In the genomic region with DNA sequence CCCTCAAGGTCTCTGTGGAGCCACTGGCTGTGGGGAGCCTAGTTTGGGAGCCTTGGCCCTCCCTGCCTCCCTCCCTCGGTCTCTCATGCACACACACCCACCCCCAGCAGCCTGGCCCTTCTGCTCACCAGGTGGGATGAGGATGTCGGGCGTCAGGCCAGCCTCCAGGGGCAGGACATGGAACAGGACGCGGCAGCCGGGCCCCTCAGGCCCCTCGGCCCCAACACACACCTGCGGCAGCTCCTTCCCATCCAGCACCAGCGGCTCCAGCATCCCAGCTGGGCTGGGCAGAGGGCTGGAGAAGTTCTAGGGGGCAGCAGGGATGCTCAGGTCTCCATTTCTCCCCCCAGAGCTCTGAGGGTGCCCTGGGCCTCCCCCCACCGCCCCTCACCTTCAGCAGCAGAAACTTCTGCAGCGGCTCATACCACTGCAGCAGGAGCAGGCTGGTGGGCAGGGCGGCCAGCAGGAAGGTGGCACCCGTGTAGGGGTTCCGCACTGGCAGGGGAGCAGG, we compare ENCODE assay signal across 2 cellular contexts.
TF ChIP-seq lines count a peak whose summit lies in the region.

No MANE protein-coding gene starts in this region.

TF ChIP-seq in SK-N-SH, 30 proteins besides CTCF, POLR2A, EP300 and RAD21:
- TF ChIP-seq, protein P1, sequence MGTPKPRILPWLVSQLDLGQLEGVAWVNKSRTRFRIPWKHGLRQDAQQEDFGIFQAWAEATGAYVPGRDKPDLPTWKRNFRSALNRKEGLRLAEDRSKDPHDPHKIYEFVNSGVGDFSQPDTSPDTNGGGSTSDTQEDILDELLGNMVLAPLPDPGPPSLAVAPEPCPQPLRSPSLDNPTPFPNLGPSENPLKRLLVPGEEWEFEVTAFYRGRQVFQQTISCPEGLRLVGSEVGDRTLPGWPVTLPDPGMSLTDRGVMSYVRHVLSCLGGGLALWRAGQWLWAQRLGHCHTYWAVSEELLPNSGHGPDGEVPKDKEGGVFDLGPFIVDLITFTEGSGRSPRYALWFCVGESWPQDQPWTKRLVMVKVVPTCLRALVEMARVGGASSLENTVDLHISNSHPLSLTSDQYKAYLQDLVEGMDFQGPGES (IDR thresholded peaks at IDR 0.05; ENCODE audit: low read depth, low read length) = no peak

TF ChIP-seq in SK-N-SH treated with all-trans-retinoic acid at 6 μM for 48 hours, 23 proteins besides CTCF, POLR2A, EP300 and RAD21:
- TF ChIP-seq, protein P2, sequence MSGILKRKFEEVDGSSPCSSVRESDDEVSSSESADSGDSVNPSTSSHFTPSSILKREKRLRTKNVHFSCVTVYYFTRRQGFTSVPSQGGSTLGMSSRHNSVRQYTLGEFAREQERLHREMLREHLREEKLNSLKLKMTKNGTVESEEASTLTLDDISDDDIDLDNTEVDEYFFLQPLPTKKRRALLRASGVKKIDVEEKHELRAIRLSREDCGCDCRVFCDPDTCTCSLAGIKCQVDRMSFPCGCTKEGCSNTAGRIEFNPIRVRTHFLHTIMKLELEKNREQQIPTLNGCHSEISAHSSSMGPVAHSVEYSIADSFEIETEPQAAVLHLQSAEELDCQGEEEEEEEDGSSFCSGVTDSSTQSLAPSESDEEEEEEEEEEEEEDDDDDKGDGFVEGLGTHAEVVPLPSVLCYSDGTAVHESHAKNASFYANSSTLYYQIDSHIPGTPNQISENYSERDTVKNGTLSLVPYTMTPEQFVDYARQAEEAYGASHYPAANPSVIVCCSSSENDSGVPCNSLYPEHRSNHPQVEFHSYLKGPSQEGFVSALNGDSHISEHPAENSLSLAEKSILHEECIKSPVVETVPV (CRISPR knock-in tag; IDR thresholded peaks at IDR 0.05) = no peak
- TF ChIP-seq TOX (CRISPR knock-in tag; IDR thresholded peaks at IDR 0.05; ENCODE audit: borderline replicate concordance) = no peak
- TF ChIP-seq GLIS3 (CRISPR knock-in tag; IDR thresholded peaks at IDR 0.05) = no peak
- no peak for TF ChIP-seq SNAI2 (CRISPR knock-in tag; IDR thresholded peaks at IDR 0.05)
- TF ChIP-seq, protein P3, sequence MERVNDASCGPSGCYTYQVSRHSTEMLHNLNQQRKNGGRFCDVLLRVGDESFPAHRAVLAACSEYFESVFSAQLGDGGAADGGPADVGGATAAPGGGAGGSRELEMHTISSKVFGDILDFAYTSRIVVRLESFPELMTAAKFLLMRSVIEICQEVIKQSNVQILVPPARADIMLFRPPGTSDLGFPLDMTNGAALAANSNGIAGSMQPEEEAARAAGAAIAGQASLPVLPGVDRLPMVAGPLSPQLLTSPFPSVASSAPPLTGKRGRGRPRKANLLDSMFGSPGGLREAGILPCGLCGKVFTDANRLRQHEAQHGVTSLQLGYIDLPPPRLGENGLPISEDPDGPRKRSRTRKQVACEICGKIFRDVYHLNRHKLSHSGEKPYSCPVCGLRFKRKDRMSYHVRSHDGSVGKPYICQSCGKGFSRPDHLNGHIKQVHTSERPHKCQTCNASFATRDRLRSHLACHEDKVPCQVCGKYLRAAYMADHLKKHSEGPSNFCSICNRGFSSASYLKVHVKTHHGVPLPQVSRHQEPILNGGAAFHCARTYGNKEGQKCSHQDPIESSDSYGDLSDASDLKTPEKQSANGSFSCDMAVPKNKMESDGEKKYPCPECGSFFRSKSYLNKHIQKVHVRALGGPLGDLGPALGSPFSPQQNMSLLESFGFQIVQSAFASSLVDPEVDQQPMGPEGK (CRISPR knock-in tag; IDR thresholded peaks at IDR 0.05; ENCODE audit: borderline replicate concordance) = no peak
TF ChIP-seq in SK-N-SH treated with all-trans-retinoic acid at 6 μM for 48 hours: peak in this region for 0.
